8 cellular contexts compared by ENCODE assay signal in the genomic region with DNA sequence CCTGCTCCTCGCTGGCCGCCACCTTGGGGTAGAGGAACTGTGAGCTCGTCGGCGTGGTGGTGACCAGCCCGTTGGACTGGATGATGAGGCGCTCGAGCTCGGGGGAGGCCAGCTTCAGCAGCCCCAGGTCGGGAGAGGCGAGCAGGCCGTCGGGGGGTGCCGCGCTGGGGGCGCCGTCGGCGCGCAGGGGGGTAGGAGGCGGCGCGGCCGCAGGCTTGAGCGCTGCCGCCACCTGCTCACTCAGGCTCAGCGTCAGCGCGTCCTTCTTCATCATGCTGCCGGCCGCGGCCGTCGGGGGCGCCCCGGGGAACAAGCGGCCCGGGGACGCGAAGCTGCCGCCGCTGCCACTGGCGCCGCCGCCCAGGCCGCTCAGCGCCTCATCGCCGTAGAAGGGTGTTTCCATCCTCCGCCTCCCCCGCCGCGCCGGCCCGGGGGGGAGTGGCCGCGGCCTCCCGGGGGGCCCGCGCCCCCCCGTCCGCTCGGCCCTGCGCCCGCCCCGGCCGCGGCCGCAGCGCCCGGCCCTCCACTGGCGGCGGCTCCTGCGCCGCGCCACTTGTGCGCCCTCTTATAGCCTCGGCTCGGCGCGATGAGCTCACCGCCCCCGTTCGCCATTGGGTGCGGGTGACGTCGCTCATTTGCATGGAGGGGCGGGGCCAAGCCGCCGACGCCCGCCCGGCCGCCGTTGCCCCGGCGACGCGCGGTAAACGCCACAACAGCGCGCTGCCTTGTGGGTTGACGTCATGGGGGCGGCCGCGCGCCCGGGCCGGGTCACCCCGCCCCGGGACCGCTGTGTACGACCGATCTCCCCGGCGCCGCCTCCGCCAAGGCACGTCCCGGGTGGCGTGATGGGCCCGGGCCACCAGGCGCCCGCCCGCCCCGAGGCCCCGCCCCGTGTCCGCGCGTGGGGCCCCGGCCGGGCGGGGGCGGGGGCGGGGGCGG. TPM values are rescaled to one million over a fixed set of nuclear protein-coding genes. Genes with fewer than 3 reads are reported as not detected.
A peak's percentile ranks its signal among the peaks of the same experiment; 100 is the strongest.
DNase-seq lines count a peak whose midpoint lies in the region; ATAC-seq and TF ChIP-seq lines count a peak whose summit lies in the region.

A gene (minus strand): TSS at position 541 of the 939 bp plus-strand sequence. CDS start 138 bp downstream, at position 403.

- WGBS in suprapubic skin, result no CpG with 5 or more reads among the region's 138 CpGs

- peaks cover 4% of the 10 kb centered on the region for H3K36me3 Mint-ChIP-seq in activated naive CD4-positive, alpha-beta T cell treated with anti-CD3 and anti-CD28 coated beads, Interleukin-2, amount 50 U/mL, for 24 hours

- H3K36me3 ChIP-seq in suprapubic skin, result peaks cover 12% of the 10 kb centered on the region

- peak; percentile 23 for TF ChIP-seq EP300 in suprapubic skin (IDR thresholded peaks at IDR 0.05)

- H3K9me3 Mint-ChIP-seq in activated naive CD4-positive, alpha-beta T cell treated with anti-CD3 and anti-CD28 coated beads, Interleukin-2, amount 50 U/mL, for 24 hours, result no peaks in the 10 kb centered on the region

- TF ChIP-seq CTCF in suprapubic skin (IDR thresholded peaks at IDR 0.05), result no peak

- TF ChIP-seq POLR2A in GM10847 (IDR thresholded peaks at IDR 0.05; ENCODE audit: extremely low read depth, insufficient read length), result peak; percentile 99
- TF ChIP-seq POLR2A in suprapubic skin (IDR thresholded peaks at IDR 0.05), result peak; percentile 100

- H3K4me3 Mint-ChIP-seq in activated naive CD4-positive, alpha-beta T cell treated with anti-CD3 and anti-CD28 coated beads, Interleukin-2, amount 50 U/mL, for 24 hours, result peak within 1 kb of the TSS; percentile 89

- DNase-seq in NCI-H1048 (lab: John Stamatoyannopoulos, UW), result peak; percentile 92
- peak; percentile 99 for DNase-seq in globus pallidus (ENCODE audit: low spot score)
- DNase-seq in occipital lobe (lab: John Stamatoyannopoulos, UW), result peak; percentile 93
- DNase-seq in suprapubic skin (ENCODE audit: low spot score in 2 of 2), result peak; percentile 98 to 99

- peak within 1 kb of the TSS; percentile 95 for H3K27ac Mint-ChIP-seq in activated naive CD4-positive, alpha-beta T cell treated with anti-CD3 and anti-CD28 coated beads, Interleukin-2, amount 50 U/mL, for 24 hours

- H3K27me3 ChIP-seq in suprapubic skin, result no peaks in the 10 kb centered on the region

- H3K4me1 ChIP-seq in suprapubic skin, result peaks cover 53% of the 10 kb centered on the region

- no peaks in the 10 kb centered on the region for H3K9me3 ChIP-seq in suprapubic skin

- no peaks in the 10 kb centered on the region for H3K27me3 Mint-ChIP-seq in activated naive CD4-positive, alpha-beta T cell treated with anti-CD3 and anti-CD28 coated beads, Interleukin-2, amount 50 U/mL, for 24 hours

- H3K4me1 Mint-ChIP-seq in activated naive CD4-positive, alpha-beta T cell treated with anti-CD3 and anti-CD28 coated beads, Interleukin-2, amount 50 U/mL, for 24 hours, result peaks cover 55% of the 10 kb centered on the region

- H3K4me3 ChIP-seq in suprapubic skin, result peak within 1 kb of the TSS; percentile 97

- peak; percentile 49 for ATAC-seq in HG02571 (IDR thresholded peaks at IDR 0.05; ENCODE audit: unreplicated experiment)
- peak; percentile 56 for ATAC-seq in SK-N-SH treated with all-trans-retinoic acid at 6 μM for 48 hours

- peak within 1 kb of the TSS; percentile 100 for H3K27ac ChIP-seq in suprapubic skin

TF ChIP-seq in SK-N-SH treated with all-trans-retinoic acid at 6 μM for 48 hours, 23 proteins besides CTCF, POLR2A, EP300 and RAD21:
- TF ChIP-seq, protein P1, sequence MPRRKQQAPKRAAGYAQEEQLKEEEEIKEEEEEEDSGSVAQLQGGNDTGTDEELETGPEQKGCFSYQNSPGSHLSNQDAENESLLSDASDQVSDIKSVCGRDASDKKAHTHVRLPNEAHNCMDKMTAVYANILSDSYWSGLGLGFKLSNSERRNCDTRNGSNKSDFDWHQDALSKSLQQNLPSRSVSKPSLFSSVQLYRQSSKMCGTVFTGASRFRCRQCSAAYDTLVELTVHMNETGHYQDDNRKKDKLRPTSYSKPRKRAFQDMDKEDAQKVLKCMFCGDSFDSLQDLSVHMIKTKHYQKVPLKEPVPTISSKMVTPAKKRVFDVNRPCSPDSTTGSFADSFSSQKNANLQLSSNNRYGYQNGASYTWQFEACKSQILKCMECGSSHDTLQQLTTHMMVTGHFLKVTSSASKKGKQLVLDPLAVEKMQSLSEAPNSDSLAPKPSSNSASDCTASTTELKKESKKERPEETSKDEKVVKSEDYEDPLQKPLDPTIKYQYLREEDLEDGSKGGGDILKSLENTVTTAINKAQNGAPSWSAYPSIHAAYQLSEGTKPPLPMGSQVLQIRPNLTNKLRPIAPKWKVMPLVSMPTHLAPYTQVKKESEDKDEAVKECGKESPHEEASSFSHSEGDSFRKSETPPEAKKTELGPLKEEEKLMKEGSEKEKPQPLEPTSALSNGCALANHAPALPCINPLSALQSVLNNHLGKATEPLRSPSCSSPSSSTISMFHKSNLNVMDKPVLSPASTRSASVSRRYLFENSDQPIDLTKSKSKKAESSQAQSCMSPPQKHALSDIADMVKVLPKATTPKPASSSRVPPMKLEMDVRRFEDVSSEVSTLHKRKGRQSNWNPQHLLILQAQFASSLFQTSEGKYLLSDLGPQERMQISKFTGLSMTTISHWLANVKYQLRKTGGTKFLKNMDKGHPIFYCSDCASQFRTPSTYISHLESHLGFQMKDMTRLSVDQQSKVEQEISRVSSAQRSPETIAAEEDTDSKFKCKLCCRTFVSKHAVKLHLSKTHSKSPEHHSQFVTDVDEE (CRISPR knock-in tag; IDR thresholded peaks at IDR 0.05), result peak; percentile 43; the same call in 1 of the 2 replicates
- TF ChIP-seq BACH2 (CRISPR knock-in tag; IDR thresholded peaks at IDR 0.05; ENCODE audit: borderline replicate concordance) (no peak), ZC3H10 (CRISPR knock-in tag; IDR thresholded peaks at IDR 0.05) (peak; percentile 16; the same call in 1 of the 2 replicates), TCF4 (CRISPR knock-in tag; IDR thresholded peaks at IDR 0.05; ENCODE audit: borderline replicate concordance) (no peak)

RNA-seq across cellular contexts. Expression of the gene that starts here (rescaled TPM):
- total RNA-seq in occipital lobe (70.7 TPM), suprapubic skin (100 to 1,000 TPM; 330 to 579 (median 396) TPM)

Comparison
In these comparisons a context has a peak if more than half of its experiments do, and no peak if none do; other contexts are left out.
1. Peak in every context shown above with its lines: DNase-seq, ATAC-seq, H3K4me3 ChIP-seq and H3K27ac ChIP-seq.